15 cellular contexts compared by ENCODE assay signal in the genomic region with DNA sequence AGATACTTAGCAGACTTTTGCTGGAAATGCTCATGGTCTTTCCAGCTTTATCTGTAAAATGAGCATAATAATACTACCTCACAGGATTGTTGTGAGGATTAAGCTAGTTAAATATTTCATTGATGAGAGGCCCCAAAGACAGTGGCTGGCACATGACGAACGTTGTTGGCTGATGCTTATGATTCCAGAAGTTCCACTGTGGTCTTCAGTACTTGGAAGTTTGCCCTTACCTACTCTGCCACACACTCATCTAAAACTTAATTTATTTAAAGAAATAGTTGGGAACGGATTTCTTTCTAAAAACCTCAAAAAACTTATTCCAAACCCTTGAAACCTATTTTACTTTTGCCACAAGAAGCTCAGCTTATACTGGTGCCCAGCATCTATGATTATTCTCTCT.
DNase-seq lines count a peak whose midpoint lies in the region; TF ChIP-seq lines count a peak whose summit lies in the region.
"Had no signal": no experiment of that assay in that cellular context is flagged by ENCODE, and none has a peak within 500 bp of the region (broad histone marks: within the 10 kb centered on the region; RNA-seq: fewer than 3 reads in every experiment).

No MANE protein-coding gene starts in this region.

- H2AFZ ChIP-seq in hepatocyte, result no peak overlapping the region

- H3K4me1 ChIP-seq in hepatocyte (ENCODE audit: insufficient read depth) (peaks cover 48% of the 10 kb centered on the region), stomach smooth muscle (ENCODE audit: control insufficient read depth, insufficient read depth, low read length) (peaks cover 52% of the 10 kb centered on the region)

- H3K9me3 ChIP-seq in hepatocyte (ENCODE audit: low read depth), result no peaks in the 10 kb centered on the region
- no peaks in the 10 kb centered on the region for H3K9me3 ChIP-seq in stomach smooth muscle (ENCODE audit: control insufficient read depth in 2 of 2, low read length in 2 of 2)

- H3K27me3 ChIP-seq in hepatocyte, result no peaks in the 10 kb centered on the region
- H3K27me3 ChIP-seq in stomach smooth muscle (ENCODE audit: control insufficient read depth in 1 of 2, insufficient read depth in 2 of 2, low read length in 2 of 2), result no peaks in the 10 kb centered on the region

- H3K9me2 ChIP-seq in hepatocyte (replicated peaks; ENCODE audit: insufficient read depth), result no peaks in the 10 kb centered on the region

- peak overlapping the region; percentile 78 for H3K27ac ChIP-seq in hepatocyte
- H3K27ac ChIP-seq in stomach smooth muscle (ENCODE audit: low read length), result peak overlapping the region; percentile 76

- H3K9ac ChIP-seq in stomach smooth muscle (ENCODE audit: low read length in 2 of 2), result no peak overlapping the region

- 73% methylated on average over 3 of the region's 3 CpGs for WGBS in hepatocyte (ENCODE audit: low lambda C conversion rate, missing lambda C conversion rate)

- no peak overlapping the region for H3K27ac Mint-ChIP-seq in activated T-cell treated with anti-CD3 and anti-CD28 coated beads, Interleukin-2, amount 50 U/mL, for 24 hours
- H3K27ac Mint-ChIP-seq: endodermal cell had no signal

- no peak overlapping the region for H3K4me3 Mint-ChIP-seq in activated T-cell treated with anti-CD3 and anti-CD28 coated beads, Interleukin-2, amount 50 U/mL, for 24 hours
- H3K4me3 Mint-ChIP-seq: endodermal cell, neural crest cell had no signal

- H3K4me2 ChIP-seq in hepatocyte, result no peak overlapping the region

- H3K4me3 ChIP-seq in hepatocyte (no peak overlapping the region), stomach smooth muscle (ENCODE audit: low read length in 2 of 2) (no peak overlapping the region)

- no peaks in the 10 kb centered on the region for H3K79me2 ChIP-seq in hepatocyte

- DNase-seq in GM03348 (ENCODE audit: low spot score) (peak; percentile 72), amniotic epithelial cell (ENCODE audit: low read depth) (peak; percentile 94), hepatocyte (ENCODE audit: low spot score) (no peak), NCI-H2107 (lab: John Stamatoyannopoulos, UW) (no peak), OCI-M2 (lab: John Stamatoyannopoulos, UW; ENCODE audit: unreplicated experiment) (no peak)
- DNase-seq in activated T-cell treated with anti-CD3 and anti-CD28 coated beads, Interleukin-2, amount 50 U/mL, for 48 hours, result no peak
- DNase-seq in activated T-cell treated with anti-CD3 and anti-CD28 coated beads, Interleukin-2, amount 50 U/mL, for 24 hours, result no peak
- DNase-seq: activated CD4-positive, alpha-beta T cell treated with anti-CD3 and anti-CD28 coated beads for 4 hours; endodermal cell; NCI-H1092; NCI-H82; stimulated activated CD4-positive, alpha-beta T cell treated with anti-CD3 and anti-CD28 coated beads, Interleukin-2, amount 100 ng/mL, for 48 hours; substantia nigra had no signal

- no peaks in the 10 kb centered on the region for H3K9me3 Mint-ChIP-seq in activated T-cell treated with anti-CD3 and anti-CD28 coated beads, Interleukin-2, amount 50 U/mL, for 24 hours
- H3K9me3 Mint-ChIP-seq: neural crest cell had no signal

- no peak for TF ChIP-seq CTCF in hepatocyte (IDR thresholded peaks at IDR 0.05; ENCODE audit: poor library complexity)

- H4K20me1 ChIP-seq in hepatocyte (ENCODE audit: insufficient read depth, poor library complexity, severe bottlenecking), result no peaks in the 10 kb centered on the region

- H3K36me3 Mint-ChIP-seq in activated T-cell treated with anti-CD3 and anti-CD28 coated beads, Interleukin-2, amount 50 U/mL, for 24 hours (ENCODE audit: low read depth), result peaks cover 58% of the 10 kb centered on the region

- peaks cover 87% of the 10 kb centered on the region for H3K4me1 Mint-ChIP-seq in activated T-cell treated with anti-CD3 and anti-CD28 coated beads, Interleukin-2, amount 50 U/mL, for 24 hours (ENCODE audit: low read depth)

- H3K36me3 ChIP-seq in hepatocyte (replicated peaks; ENCODE audit: insufficient read depth, low read depth), result no peaks in the 10 kb centered on the region
- no peaks in the 10 kb centered on the region for H3K36me3 ChIP-seq in stomach smooth muscle (ENCODE audit: control insufficient read depth in 2 of 2, insufficient read depth in 2 of 2, low read length in 2 of 2)

- no peaks in the 10 kb centered on the region for H3K27me3 Mint-ChIP-seq in activated T-cell treated with anti-CD3 and anti-CD28 coated beads, Interleukin-2, amount 50 U/mL, for 24 hours

Comparison
In these comparisons a context has a peak if more than half of its experiments do, and no peak if none do; other contexts are left out.
1. DNase-seq: peak in GM03348 (single experiment) and amniotic epithelial cell (single experiment); none in hepatocyte (single experiment), NCI-H2107 (single experiment), OCI-M2 (single experiment), activated T-cell treated with anti-CD3 and anti-CD28 coated beads, Interleukin-2, amount 50 U/mL, for 48 hours (0 of 2) and activated T-cell treated with anti-CD3 and anti-CD28 coated beads, Interleukin-2, amount 50 U/mL, for 24 hours (single experiment).